In genomic region chr9:12880406-12881016, GRCh38 we compare ENCODE assay signal across 17 cellular contexts.
DNase-seq lines count a peak whose midpoint lies in the region; ATAC-seq and TF ChIP-seq lines count a peak whose summit lies in the region.
"Had no signal": no experiment of that assay in that cellular context is flagged by ENCODE, and none has a peak within 500 bp of the region (broad histone marks: within the 10 kb centered on the region; RNA-seq: fewer than 3 reads in every experiment).

No MANE protein-coding gene starts in this region.

- DNase-seq in AG04450 (ENCODE audit: low read depth, low spot score) (peak; percentile 47), IMR-90 (peak; percentile 66), dedifferentiated amniotic fluid mesenchymal stem cell (ENCODE audit: extremely low spot score) (peak; percentile 28), colonic mucosa (no peak), RPMI8226 (no peak)
- DNase-seq: activated CD4-positive, CD25-positive, alpha-beta regulatory T cell; erythroblast; left cardiac atrium; NCI-H146; NCI-H526; psoas muscle; stimulated activated CD4-positive, alpha-beta T cell treated with anti-CD3 and anti-CD28 coated beads, Interleukin-15, amount 100 ng/mL, for 24 hours; stomach; T-helper 1 cell had no signal

- H3K4me1 ChIP-seq in IMR-90 (ENCODE audit: control insufficient read depth, insufficient read depth, low read length) (peaks cover 7% of the 10 kb centered on the region), muscle layer of duodenum (ENCODE audit: control insufficient read depth in 1 of 2, insufficient read depth in 2 of 2, low read length in 2 of 2) (peaks cover 4 to 19% of the 10 kb centered on the region in 2 donors), colonic mucosa (peaks cover 4% of the 10 kb centered on the region)
- H3K4me1 ChIP-seq: psoas muscle had no signal

- H3K4me2 ChIP-seq in IMR-90 (ENCODE audit: low read depth, low read length): peak overlapping the region; percentile 56

- H3K9ac ChIP-seq in IMR-90 (ENCODE audit: low read depth, low read length): no peak overlapping the region; the same call in 1 of the 2 replicates
- H3K9ac ChIP-seq in colonic mucosa (ENCODE audit: low read depth in 2 of 2, low read length in 2 of 2): no peak overlapping the region

- CTCF ChIA-PET in AG04450 (lab: Charles Lee) (interaction anchor here (0.8 kb wide), 1 partner anchor 208 kb away, joined by 3 read pairs; no protein-coding TSS in a partner anchor), IMR-90 (lab: Yijun Ruan, JAX) (interaction anchor here (1.2 kb wide), 1 partner anchor 50 kb away, joined by 4 read pairs; no protein-coding TSS in a partner anchor)

- intact Hi-C loops in IMR-90 (cut with micrococcal nuclease) (loop anchor here (2.0 to 5.0 kb wide), 2 partner anchors 66 to 88 kb away; no protein-coding TSS in a partner anchor), colonic mucosa (cut with DNase I) (loop anchor here (5.0 kb wide), 1 partner anchor 103 kb away; the partner anchor contains the start of gene LURAP1L)

- H3K4ac ChIP-seq in IMR-90 (ENCODE audit: low read depth, low read length): peak overlapping the region; percentile 12; the same call in 1 of the 2 replicates

- no peak for TF ChIP-seq POLR2A in IMR-90 (IDR thresholded peaks at IDR 0.05; ENCODE audit: low read depth, low read length)

- no peaks in the 10 kb centered on the region for H4K20me1 ChIP-seq in IMR-90 (ENCODE audit: insufficient read depth, low read length)

- peak overlapping the region in 1 of 2 experiments; percentile 54; a peak in 2 of 4 replicates for H4K8ac ChIP-seq in IMR-90 (ENCODE audit: low read depth in 2 of 2, low read length in 2 of 2)

- BruUV-seq in IMR-90 (replicated peaks; lab: Mats Ljungman, UMichigan): no TSS peak

- H3K27me3 ChIP-seq in AG04450 (ENCODE audit: control insufficient read depth, insufficient read depth, low read length): no peaks in the 10 kb centered on the region
- H3K27me3 ChIP-seq in IMR-90 (ENCODE audit: control insufficient read depth, insufficient read depth, low read length): no peaks in the 10 kb centered on the region
- H3K27me3 ChIP-seq in muscle layer of duodenum (ENCODE audit: low read depth, low read length): no peaks in the 10 kb centered on the region
- no peaks in the 10 kb centered on the region for H3K27me3 ChIP-seq in colonic mucosa
- H3K27me3 ChIP-seq: stomach had no signal

- ATAC-seq in IMR-90 (ENCODE audit: low read depth) (peak; percentile 56), HG02970 (IDR thresholded peaks at IDR 0.05; ENCODE audit: low FRiP score, unreplicated experiment) (no peak), HG02588 (IDR thresholded peaks at IDR 0.05; ENCODE audit: unreplicated experiment) (no peak)
- ATAC-seq: left cardiac atrium, psoas muscle had no signal

- H3K18ac ChIP-seq in IMR-90 (ENCODE audit: low read depth, low read length): peak overlapping the region; percentile 85

- dilution Hi-C loops in IMR-90 (cut with HindIII; ENCODE audit: low sequenced_read_pairs, unreplicated experiment): no loop called here

- peak overlapping the region; percentile 27 for H2BK5ac ChIP-seq in IMR-90 (ENCODE audit: low read depth, low read length, poor library complexity, severe bottlenecking)

- no peak overlapping the region for H2AK5ac ChIP-seq in IMR-90 (ENCODE audit: low read depth, low read length)

- no peaks in the 10 kb centered on the region for H3K79me1 ChIP-seq in IMR-90 (ENCODE audit: low read depth in 1 of 2, low read length in 2 of 2)

- H3K23ac ChIP-seq in IMR-90 (ENCODE audit: low read depth, low read length): no peak overlapping the region

- TF ChIP-seq CTCF in AG04450 (IDR thresholded peaks at IDR 0.05; ENCODE audit: low read depth, low read length) (no peak), IMR-90 (conservative IDR thresholded peaks at IDR 0.05; ENCODE audit: low read depth, low read length) (no peak), colonic mucosa (IDR thresholded peaks at IDR 0.05) (no peak)

- H2BK20ac ChIP-seq in IMR-90 (ENCODE audit: low read depth, low read length): no peak overlapping the region

- H3K9me1 ChIP-seq in IMR-90 (ENCODE audit: insufficient read depth, low read length): no peaks in the 10 kb centered on the region

- H3K27ac ChIP-seq in AG04450 (ENCODE audit: low read depth, low read length) (no peak overlapping the region), IMR-90 (ENCODE audit: insufficient read depth, low read length) (peak overlapping the region; percentile 76; the same call in 1 of the 2 replicates), muscle layer of duodenum (ENCODE audit: low read length) (peak overlapping the region; percentile 49), colonic mucosa (no peak overlapping the region)
- H3K27ac ChIP-seq: psoas muscle had no signal

- H2BK15ac ChIP-seq in IMR-90 (ENCODE audit: low read depth, low read length): peak overlapping the region; percentile 16

- H2AK9ac ChIP-seq in IMR-90 (replicated peaks; ENCODE audit: low read depth, low read length, poor library complexity): no peak overlapping the region

- H4K91ac ChIP-seq in IMR-90 (ENCODE audit: insufficient read depth, low read depth, low read length): no peak overlapping the region

- TF ChIP-seq RAD21 in IMR-90 (IDR thresholded peaks at IDR 0.05; ENCODE audit: low read length): no peak

- no CpG with 5 or more reads among the region's 3 CpGs for WGBS in IMR-90 (ENCODE audit: extremely low coverage in 2 of 2, insufficient read length in 1 of 2), 2 experiments

- H3K9me3 ChIP-seq in AG04450 (ENCODE audit: control insufficient read depth, insufficient read depth, low read length): no peaks in the 10 kb centered on the region
- H3K9me3 ChIP-seq in IMR-90 (ENCODE audit: control insufficient read depth, insufficient read depth, low read length): no peaks in the 10 kb centered on the region
- no peaks in the 10 kb centered on the region for H3K9me3 ChIP-seq in muscle layer of duodenum (ENCODE audit: control insufficient read depth in 1 of 2, low read length in 2 of 2)
- no peaks in the 10 kb centered on the region for H3K9me3 ChIP-seq in colonic mucosa
- H3K9me3 ChIP-seq: psoas muscle, stomach had no signal

- no peak overlapping the region for H2AFZ ChIP-seq in IMR-90 (replicated peaks; ENCODE audit: low read length, poor library complexity)

- H3K36me3 ChIP-seq in IMR-90 (ENCODE audit: control insufficient read depth, insufficient read depth, low read length) (no peaks in the 10 kb centered on the region), muscle layer of duodenum (ENCODE audit: control insufficient read depth in 1 of 2, insufficient read depth in 2 of 2, low read length in 2 of 2) (no peaks in the 10 kb centered on the region), colonic mucosa (no peaks in the 10 kb centered on the region)
- H3K36me3 ChIP-seq: stomach had no signal

- peak overlapping the region; percentile 33 for H2BK120ac ChIP-seq in IMR-90 (ENCODE audit: low read depth, low read length)

- H4K5ac ChIP-seq in IMR-90 (ENCODE audit: low read depth, low read length): peak overlapping the region; percentile 85

- H3K14ac ChIP-seq in IMR-90 (replicated peaks; ENCODE audit: low read depth, low read length): no peak overlapping the region; the same call in 1 of the 2 replicates

- peak overlapping the region; percentile 5; the same call in 1 of the 2 replicates for H3K56ac ChIP-seq in IMR-90 (ENCODE audit: extremely low read depth, insufficient read depth, low read length)

- in situ Hi-C loops in IMR-90 (cut with MboI; ENCODE audit: low sequenced_read_pairs): loop anchor here (5.0 kb wide), 1 partner anchor 158 kb away; no protein-coding TSS in a partner anchor

- no peak overlapping the region for H3K4me3 ChIP-seq in AG04450 (ENCODE audit: low read depth, low read length)
- no peak overlapping the region for H3K4me3 ChIP-seq in IMR-90 (ENCODE audit: insufficient read depth, low read depth, low read length)
- H3K4me3 ChIP-seq in muscle layer of duodenum (ENCODE audit: low read depth in 1 of 2, low read length in 2 of 2): no peak overlapping the region
- H3K4me3 ChIP-seq in colonic mucosa: no peak overlapping the region
- H3K4me3 ChIP-seq: psoas muscle, stomach had no signal

- POLR2A ChIA-PET in AG04450 (lab: Yijun Ruan, JAX): interaction anchor here (0.7 kb wide), 1 partner anchor 79 kb away, joined by 3 read pairs; no protein-coding TSS in a partner anchor
- POLR2A ChIA-PET in IMR-90 (lab: Charles Lee; ENCODE audit: unreplicated experiment): interaction anchor here (1.1 kb wide), 1 partner anchor 66 kb away, joined by 3 read pairs; no protein-coding TSS in a partner anchor

TF ChIP-seq in IMR-90, 13 proteins besides CTCF, POLR2A, EP300 and RAD21 (continues in another document):
- no peak for TF ChIP-seq RFX5 (IDR thresholded peaks at IDR 0.05; ENCODE audit: low read depth, low read length)
- TF ChIP-seq ELK1 (IDR thresholded peaks at IDR 0.05; ENCODE audit: borderline replicate concordance, low read depth, low read length): no peak
- TF ChIP-seq MAFK (IDR thresholded peaks at IDR 0.05; ENCODE audit: low read depth, low read length): no peak
- TF ChIP-seq BHLHE40 (IDR thresholded peaks at IDR 0.05; ENCODE audit: low read depth, low read length): no peak
- no peak for TF ChIP-seq MXI1 (IDR thresholded peaks at IDR 0.05; ENCODE audit: borderline replicate concordance, low read depth, low read length)
- TF ChIP-seq CEBPB (IDR thresholded peaks at IDR 0.05; ENCODE audit: low read depth, low read length): no peak
- no peak for TF ChIP-seq CHD1 (IDR thresholded peaks at IDR 0.05; ENCODE audit: low read depth, low read length)
- TF ChIP-seq SMC3 (IDR thresholded peaks at IDR 0.05; ENCODE audit: low read depth, low read length): no peak
- no peak for TF ChIP-seq NFE2L2 (IDR thresholded peaks at IDR 0.05; ENCODE audit: low read depth, low read length)
- no peak for TF ChIP-seq USF2 (IDR thresholded peaks at IDR 0.05; ENCODE audit: low read depth, low read length)
- no peak for TF ChIP-seq FOS (IDR thresholded peaks at IDR 0.05; ENCODE audit: low read depth, low read length)
- TF ChIP-seq RCOR1 (IDR thresholded peaks at IDR 0.05; ENCODE audit: insufficient replicate concordance, low read length): no peak

Comparison
In these comparisons a context has a peak if more than half of its experiments do, and no peak if none do; other contexts are left out.
1. DNase-seq: peak in AG04450 (single experiment), IMR-90 (single experiment) and dedifferentiated amniotic fluid mesenchymal stem cell (single experiment); none in colonic mucosa (single experiment) and RPMI8226 (single experiment).
2. H3K27ac ChIP-seq: peak in IMR-90 (single experiment) and muscle layer of duodenum (single experiment); none in AG04450 (single experiment) and colonic mucosa (single experiment).